ENCODE assay signal across 10 cellular contexts in the genomic region with DNA sequence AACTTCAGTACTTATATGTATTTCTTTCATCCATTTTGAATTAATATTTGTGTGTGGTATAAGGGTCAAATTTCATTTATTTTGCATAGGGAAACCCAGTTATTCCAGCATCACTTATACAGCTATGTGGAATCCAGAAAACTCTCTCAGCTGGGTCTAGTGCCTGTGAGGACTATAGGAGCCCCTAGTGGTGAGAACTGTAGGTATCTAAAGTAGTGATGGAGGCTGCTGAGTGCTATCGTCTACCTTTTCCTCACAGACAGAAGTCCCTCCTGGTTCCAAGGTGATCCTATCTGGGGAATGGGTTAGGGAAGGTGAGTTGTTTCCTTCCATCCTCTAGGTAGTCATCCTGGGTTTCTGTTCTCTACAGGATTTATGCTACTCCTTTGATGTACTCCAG.
DNase-seq lines count a peak whose midpoint lies in the region; ATAC-seq, FAIRE-seq and TF ChIP-seq lines count a peak whose summit lies in the region.
"Had no signal": no experiment of that assay in that cellular context is flagged by ENCODE, and none has a peak within 500 bp of the region (broad histone marks: within the 10 kb centered on the region; RNA-seq: fewer than 3 reads in every experiment).

No MANE protein-coding gene starts in this region.

- H3K36me3 ChIP-seq in DOHH2 (ENCODE audit: control insufficient read depth, low read length) (no peaks in the 10 kb centered on the region), SK-N-SH (replicated peaks in 1 of 2; ENCODE audit: control insufficient read depth in 1 of 2, insufficient read depth in 2 of 2, low read length in 1 of 2) (no peaks in the 10 kb centered on the region)
- H3K36me3 ChIP-seq: heart right ventricle had no signal

- H3K4me1 ChIP-seq in DOHH2 (ENCODE audit: control insufficient read depth, low read length) (no peaks in the 10 kb centered on the region), SK-N-SH (ENCODE audit: control insufficient read depth in 1 of 2, insufficient read depth in 2 of 2, low read depth in 1 of 2, low read length in 1 of 2) (no peaks in the 10 kb centered on the region; a peak in 1 of 4 replicates)

- no peak for FAIRE-seq in GM12892 (lab: Jason Lieb, UNC)

- CTCF ChIA-PET in SK-N-SH (lab: Yijun Ruan, JAX): interaction anchor here (0.6 to 1.4 kb wide), 5 partner anchors 10 to 403 kb away, joined by 3 to 5 read pairs (median 3); no protein-coding TSS in a partner anchor

- WGBS in SK-N-SH (ENCODE audit: low lambda C conversion rate): 71% methylated on average over 1 of the region's 1 CpG

- no peak for TF ChIP-seq POLR2A in GM12892 (IDR thresholded peaks at IDR 0.05; ENCODE audit: low read depth, low read length)

- no peaks in the 10 kb centered on the region for H4K20me1 ChIP-seq in DOHH2 (ENCODE audit: control insufficient read depth, insufficient read depth, low read depth, low read length)
- H4K20me1 ChIP-seq in SK-N-SH (ENCODE audit: insufficient read depth): no peaks in the 10 kb centered on the region

- H3K4me2 ChIP-seq in DOHH2 (ENCODE audit: low read length): no peak overlapping the region
- no peak overlapping the region for H3K4me2 ChIP-seq in SK-N-SH

- H3K4me3 ChIP-seq in DOHH2 (ENCODE audit: low read length) (no peak overlapping the region), SK-N-SH (ENCODE audit: low read depth in 2 of 2, low read length in 1 of 2) (no peak overlapping the region)
- H3K4me3 ChIP-seq: heart right ventricle had no signal

- H3F3A ChIP-seq in DOHH2 (ENCODE audit: control insufficient read depth, insufficient read depth): no peaks in the 10 kb centered on the region
- H3F3A ChIP-seq in SK-N-SH (replicated peaks; ENCODE audit: insufficient read depth): no peaks in the 10 kb centered on the region

- H3K79me2 ChIP-seq in DOHH2 (ENCODE audit: control insufficient read depth, low read length) (no peaks in the 10 kb centered on the region), SK-N-SH (ENCODE audit: insufficient read depth) (no peaks in the 10 kb centered on the region)

- POLR2A ChIA-PET in SK-N-SH (lab: Yijun Ruan, JAX): no interaction called here

- TF ChIP-seq RAD21 in SK-N-SH (IDR thresholded peaks at IDR 0.05; ENCODE audit: low read length): peak; percentile 36; the same call in 1 of the 2 replicates

- H3K9me2 ChIP-seq in DOHH2 (replicated peaks; ENCODE audit: control insufficient read depth, low read length) (no peaks in the 10 kb centered on the region), SK-N-SH (no peaks in the 10 kb centered on the region)

- no peak for DNase-seq in SK-N-SH
- peak; percentile 14 for DNase-seq in kidney tubule cell (ENCODE audit: low spot score)
- no peak for DNase-seq in GM12892 (ENCODE audit: insufficient read length)
- DNase-seq in DMS153 treated with DMSO at 0.1 percent for 48 hours (lab: John Stamatoyannopoulos, UW; ENCODE audit: unreplicated experiment): no peak
- DNase-seq in ecto neural progenitor cell (ENCODE audit: low spot score): no peak
- DNase-seq: heart right ventricle; stimulated activated CD4-positive, alpha-beta T cell treated with anti-CD3 and anti-CD28 coated beads, Interleukin-15, amount 100 ng/mL, for 24 hours had no signal

- ATAC-seq in HG02610 (IDR thresholded peaks at IDR 0.05; ENCODE audit: unreplicated experiment) (peak; percentile 48), HG03108 (IDR thresholded peaks at IDR 0.05; ENCODE audit: unreplicated experiment) (no peak)
- ATAC-seq: heart right ventricle had no signal

- H3K9me3 ChIP-seq in DOHH2 (ENCODE audit: control insufficient read depth, insufficient read depth, low read length): no peaks in the 10 kb centered on the region
- no peaks in the 10 kb centered on the region for H3K9me3 ChIP-seq in SK-N-SH

- no peak for TF ChIP-seq EP300 in SK-N-SH (IDR thresholded peaks at IDR 0.05; ENCODE audit: borderline replicate concordance in 1 of 2, low read depth in 1 of 2, low read length in 1 of 2)

- H3K9ac ChIP-seq in SK-N-SH: no peak overlapping the region

- H3K27ac ChIP-seq in DOHH2 (ENCODE audit: low read depth, low read length): no peak overlapping the region
- no peak overlapping the region for H3K27ac ChIP-seq in SK-N-SH (ENCODE audit: low read depth in 2 of 2, low read length in 1 of 2)
- H3K27ac ChIP-seq: heart right ventricle had no signal

- no peaks in the 10 kb centered on the region for H3K27me3 ChIP-seq in DOHH2 (ENCODE audit: control insufficient read depth, low read length)
- H3K27me3 ChIP-seq in SK-N-SH (ENCODE audit: insufficient read depth): no peaks in the 10 kb centered on the region
- H3K27me3 ChIP-seq: heart right ventricle had no signal

- H2AFZ ChIP-seq in SK-N-SH (ENCODE audit: low read depth): no peak overlapping the region

- TF ChIP-seq CTCF in DOHH2 (IDR thresholded peaks at IDR 0.05; ENCODE audit: low read depth, low read length, poor library complexity, severe bottlenecking): peak; percentile 48
- peak; percentile 44 for TF ChIP-seq CTCF in SK-N-SH (IDR thresholded peaks at IDR 0.05)

TF ChIP-seq in SK-N-SH, 30 proteins besides CTCF, POLR2A, EP300 and RAD21:
- TF ChIP-seq POLR2AphosphoS5 (IDR thresholded peaks at IDR 0.05; ENCODE audit: low read depth, low read length): no peak
- no peak for TF ChIP-seq FOXJ3 (CRISPR knock-in tag; IDR thresholded peaks at IDR 0.05)
- TF ChIP-seq ELF1 (IDR thresholded peaks at IDR 0.05): no peak
- TF ChIP-seq EZH2phosphoT487 (IDR thresholded peaks at IDR 0.05; ENCODE audit: borderline replicate concordance, low read depth): no peak
- TF ChIP-seq TAF1 (IDR thresholded peaks at IDR 0.05; ENCODE audit: borderline replicate concordance, low read depth, low read length): no peak
- TF ChIP-seq, protein P1, sequence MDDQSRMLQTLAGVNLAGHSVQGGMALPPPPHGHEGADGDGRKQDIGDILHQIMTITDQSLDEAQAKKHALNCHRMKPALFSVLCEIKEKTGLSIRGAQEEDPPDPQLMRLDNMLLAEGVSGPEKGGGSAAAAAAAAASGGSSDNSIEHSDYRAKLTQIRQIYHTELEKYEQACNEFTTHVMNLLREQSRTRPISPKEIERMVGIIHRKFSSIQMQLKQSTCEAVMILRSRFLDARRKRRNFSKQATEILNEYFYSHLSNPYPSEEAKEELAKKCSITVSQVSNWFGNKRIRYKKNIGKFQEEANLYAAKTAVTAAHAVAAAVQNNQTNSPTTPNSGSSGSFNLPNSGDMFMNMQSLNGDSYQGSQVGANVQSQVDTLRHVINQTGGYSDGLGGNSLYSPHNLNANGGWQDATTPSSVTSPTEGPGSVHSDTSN (IDR thresholded peaks at IDR 0.05): no peak
- TF ChIP-seq RXRA (IDR thresholded peaks at IDR 0.05; ENCODE audit: borderline replicate concordance, low read depth): no peak
- TF ChIP-seq NRF1 (IDR thresholded peaks at IDR 0.05; ENCODE audit: low read depth, low read length): no peak
- TF ChIP-seq GABPA (IDR thresholded peaks at IDR 0.05; ENCODE audit: low read depth): no peak
- no peak for TF ChIP-seq MEF2A (IDR thresholded peaks at IDR 0.05; ENCODE audit: borderline replicate concordance, low read depth)
- no peak for TF ChIP-seq YY1 (IDR thresholded peaks at IDR 0.05; ENCODE audit: low read depth)
- TF ChIP-seq, protein P2, sequence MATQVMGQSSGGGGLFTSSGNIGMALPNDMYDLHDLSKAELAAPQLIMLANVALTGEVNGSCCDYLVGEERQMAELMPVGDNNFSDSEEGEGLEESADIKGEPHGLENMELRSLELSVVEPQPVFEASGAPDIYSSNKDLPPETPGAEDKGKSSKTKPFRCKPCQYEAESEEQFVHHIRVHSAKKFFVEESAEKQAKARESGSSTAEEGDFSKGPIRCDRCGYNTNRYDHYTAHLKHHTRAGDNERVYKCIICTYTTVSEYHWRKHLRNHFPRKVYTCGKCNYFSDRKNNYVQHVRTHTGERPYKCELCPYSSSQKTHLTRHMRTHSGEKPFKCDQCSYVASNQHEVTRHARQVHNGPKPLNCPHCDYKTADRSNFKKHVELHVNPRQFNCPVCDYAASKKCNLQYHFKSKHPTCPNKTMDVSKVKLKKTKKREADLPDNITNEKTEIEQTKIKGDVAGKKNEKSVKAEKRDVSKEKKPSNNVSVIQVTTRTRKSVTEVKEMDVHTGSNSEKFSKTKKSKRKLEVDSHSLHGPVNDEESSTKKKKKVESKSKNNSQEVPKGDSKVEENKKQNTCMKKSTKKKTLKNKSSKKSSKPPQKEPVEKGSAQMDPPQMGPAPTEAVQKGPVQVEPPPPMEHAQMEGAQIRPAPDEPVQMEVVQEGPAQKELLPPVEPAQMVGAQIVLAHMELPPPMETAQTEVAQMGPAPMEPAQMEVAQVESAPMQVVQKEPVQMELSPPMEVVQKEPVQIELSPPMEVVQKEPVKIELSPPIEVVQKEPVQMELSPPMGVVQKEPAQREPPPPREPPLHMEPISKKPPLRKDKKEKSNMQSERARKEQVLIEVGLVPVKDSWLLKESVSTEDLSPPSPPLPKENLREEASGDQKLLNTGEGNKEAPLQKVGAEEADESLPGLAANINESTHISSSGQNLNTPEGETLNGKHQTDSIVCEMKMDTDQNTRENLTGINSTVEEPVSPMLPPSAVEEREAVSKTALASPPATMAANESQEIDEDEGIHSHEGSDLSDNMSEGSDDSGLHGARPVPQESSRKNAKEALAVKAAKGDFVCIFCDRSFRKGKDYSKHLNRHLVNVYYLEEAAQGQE (IDR thresholded peaks at IDR 0.05; ENCODE audit: low read depth, low read length): no peak
- TF ChIP-seq RCOR1 (IDR thresholded peaks at IDR 0.05; ENCODE audit: low read length): no peak
- TF ChIP-seq TCF12 (IDR thresholded peaks at IDR 0.05): no peak
- no peak for TF ChIP-seq TEAD4 (IDR thresholded peaks at IDR 0.05; ENCODE audit: borderline replicate concordance, insufficient read depth)
- TF ChIP-seq JUND (IDR thresholded peaks at IDR 0.05): no peak
- TF ChIP-seq, protein P3, sequence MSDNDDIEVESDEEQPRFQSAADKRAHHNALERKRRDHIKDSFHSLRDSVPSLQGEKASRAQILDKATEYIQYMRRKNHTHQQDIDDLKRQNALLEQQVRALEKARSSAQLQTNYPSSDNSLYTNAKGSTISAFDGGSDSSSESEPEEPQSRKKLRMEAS (IDR thresholded peaks at IDR 0.05; ENCODE audit: low read depth): no peak
- no peak for TF ChIP-seq SIN3A (IDR thresholded peaks at IDR 0.05; ENCODE audit: borderline replicate concordance, low read depth, low read length)
